ENCODE assay signal across 19 cellular contexts in genomic region chr15:99414755-99415731, GRCh38.
DNase-seq lines count a peak whose midpoint lies in the region; ATAC-seq and TF ChIP-seq lines count a peak whose summit lies in the region.
"Had no signal": no experiment of that assay in that cellular context is flagged by ENCODE, and none has a peak within 500 bp of the region (broad histone marks: within the 10 kb centered on the region; RNA-seq: fewer than 3 reads in every experiment).

No MANE protein-coding gene starts in this region.

- TF ChIP-seq POLR2A in uterus (IDR thresholded peaks at IDR 0.05), result no peak

- TF ChIP-seq CTCF in RWPE2 (IDR thresholded peaks at IDR 0.05; ENCODE audit: poor library complexity, severe bottlenecking) (no peak), uterus (IDR thresholded peaks at IDR 0.05) (no peak)

- peak; percentile 41 for DNase-seq in GM23248
- no peak for DNase-seq in RWPE2 (ENCODE audit: low spot score)
- peak; percentile 29 for DNase-seq in inferior parietal cortex (ENCODE audit: extremely low spot score)
- peak; percentile 31 for DNase-seq in superior temporal gyrus (ENCODE audit: extremely low spot score)
- no peak for DNase-seq in DMS79 treated with DMSO at 0.1 percent for 48 hours (lab: John Stamatoyannopoulos, UW)
- no peak for DNase-seq in uterus
- DNase-seq: activated CD8-positive, alpha-beta T cell treated with anti-CD3 and anti-CD28 coated beads, Interleukin-2, amount 10 ng/mL, durations not matched to agents 7 days and 5 days; activated naive CD8-positive, alpha-beta T cell treated with anti-CD3 and anti-CD28 coated beads, Interleukin-2, amount 50 U/mL, for 24 hours; BE2C; DMS53; effector memory CD8-positive, alpha-beta T cell; HFFc6; left cardiac atrium; NCI-H2029 treated with DMSO at 0.1 percent for 48 hours; NCI-H748 treated with DMSO at 0.1 percent for 48 hours; T-cell had no signal

- in situ Hi-C loops in GM23248 (cut with MboI), result no loop called here

- H4K20me1 ChIP-seq in GM23248 (ENCODE audit: insufficient read depth), result no peaks in the 10 kb centered on the region

- no peaks in the 10 kb centered on the region for H3K4me1 ChIP-seq in GM23248 (ENCODE audit: insufficient read depth)
- H3K4me1 ChIP-seq in RWPE2 (ENCODE audit: insufficient read depth, poor library complexity, severe bottlenecking), result no peaks in the 10 kb centered on the region
- no peaks in the 10 kb centered on the region for H3K4me1 ChIP-seq in uterus
- H3K4me1 ChIP-seq: BE2C, Peyer's patch had no signal

- no peaks in the 10 kb centered on the region for H3F3A ChIP-seq in GM23248 (ENCODE audit: insufficient read depth)

- ATAC-seq in RWPE2 (ENCODE audit: low read depth), result peak; percentile 51
- ATAC-seq in GM18517 (IDR thresholded peaks at IDR 0.05; ENCODE audit: unreplicated experiment), result no peak
- ATAC-seq: activated CD8-positive, alpha-beta T cell treated with anti-CD3 and anti-CD28 coated beads, Interleukin-2, amount 10 ng/mL, durations not matched to agents 7 days and 5 days; activated naive CD8-positive, alpha-beta T cell treated with anti-CD3 and anti-CD28 coated beads, Interleukin-2, amount 50 U/mL, for 24 hours; effector memory CD8-positive, alpha-beta T cell; T-cell had no signal

- H3K27ac ChIP-seq in GM23248 (no peak overlapping the region), RWPE2 (ENCODE audit: poor library complexity, severe bottlenecking) (no peak overlapping the region), uterus (no peak overlapping the region)
- H3K27ac ChIP-seq: Peyer's patch, VCaP had no signal

- WGBS in GM23248 (ENCODE audit: low coverage in 1 of 2, low lambda C conversion rate in 2 of 2, missing lambda C conversion rate in 2 of 2), 2 experiments, result 73 to 74% methylated on average over 25 of the region's 25 CpGs

- H3K9ac ChIP-seq in GM23248, result no peak overlapping the region

- no peaks in the 10 kb centered on the region for H3K9me3 ChIP-seq in GM23248 (ENCODE audit: low read depth)
- H3K9me3 ChIP-seq in RWPE2 (ENCODE audit: severe bottlenecking), result no peaks in the 10 kb centered on the region
- no peaks in the 10 kb centered on the region for H3K9me3 ChIP-seq in uterus
- H3K9me3 ChIP-seq: BE2C, Peyer's patch had no signal

- H2AFZ ChIP-seq in GM23248, result no peak overlapping the region

- H3K79me2 ChIP-seq in GM23248 (ENCODE audit: insufficient read depth), result no peaks in the 10 kb centered on the region

- H3K4me2 ChIP-seq in GM23248 (ENCODE audit: unreplicated experiment), result no peak overlapping the region

- no peak overlapping the region for H3K4me3 ChIP-seq in GM23248
- H3K4me3 ChIP-seq in RWPE2 (ENCODE audit: severe bottlenecking), result no peak overlapping the region
- H3K4me3 ChIP-seq in uterus, result no peak overlapping the region
- H3K4me3 ChIP-seq: Peyer's patch had no signal

- H3K36me3 ChIP-seq in GM23248 (ENCODE audit: low read depth) (no peaks in the 10 kb centered on the region), RWPE2 (ENCODE audit: low read depth) (no peaks in the 10 kb centered on the region), uterus (no peaks in the 10 kb centered on the region)
- H3K36me3 ChIP-seq: BE2C, Peyer's patch had no signal

- intact Hi-C loops in uterus (cut with DNase I; ENCODE audit: low total_unique reads), result no loop called here

- H3K27me3 ChIP-seq in GM23248 (replicated peaks; ENCODE audit: insufficient read depth), result no peaks in the 10 kb centered on the region
- H3K27me3 ChIP-seq in RWPE2 (ENCODE audit: insufficient read depth, poor library complexity, severe bottlenecking), result no peaks in the 10 kb centered on the region
- H3K27me3 ChIP-seq in uterus, result no peaks in the 10 kb centered on the region
- H3K27me3 ChIP-seq: BE2C, Peyer's patch had no signal

- H3K9me2 ChIP-seq in GM23248 (ENCODE audit: insufficient read depth), result no peaks in the 10 kb centered on the region

Comparison
In these comparisons a context has a peak if more than half of its experiments do, and no peak if none do; other contexts are left out.
1. DNase-seq: peak in GM23248 (single experiment), inferior parietal cortex (single experiment) and superior temporal gyrus (single experiment); none in RWPE2 (single experiment), DMS79 treated with DMSO at 0.1 percent for 48 hours (single experiment) and uterus (0 of 2).